In genomic region chr17:43832976-43833829, GRCh38 we compare ENCODE assay signal across 7 cellular contexts. TPM values are rescaled to one million over a fixed set of nuclear protein-coding genes. Genes with fewer than 3 reads are reported as not detected.
A peak's percentile ranks its signal among the peaks of the same experiment; 100 is the strongest.
DNase-seq lines count a peak whose midpoint lies in the region; ATAC-seq and TF ChIP-seq lines count a peak whose summit lies in the region.

A gene with protein sequence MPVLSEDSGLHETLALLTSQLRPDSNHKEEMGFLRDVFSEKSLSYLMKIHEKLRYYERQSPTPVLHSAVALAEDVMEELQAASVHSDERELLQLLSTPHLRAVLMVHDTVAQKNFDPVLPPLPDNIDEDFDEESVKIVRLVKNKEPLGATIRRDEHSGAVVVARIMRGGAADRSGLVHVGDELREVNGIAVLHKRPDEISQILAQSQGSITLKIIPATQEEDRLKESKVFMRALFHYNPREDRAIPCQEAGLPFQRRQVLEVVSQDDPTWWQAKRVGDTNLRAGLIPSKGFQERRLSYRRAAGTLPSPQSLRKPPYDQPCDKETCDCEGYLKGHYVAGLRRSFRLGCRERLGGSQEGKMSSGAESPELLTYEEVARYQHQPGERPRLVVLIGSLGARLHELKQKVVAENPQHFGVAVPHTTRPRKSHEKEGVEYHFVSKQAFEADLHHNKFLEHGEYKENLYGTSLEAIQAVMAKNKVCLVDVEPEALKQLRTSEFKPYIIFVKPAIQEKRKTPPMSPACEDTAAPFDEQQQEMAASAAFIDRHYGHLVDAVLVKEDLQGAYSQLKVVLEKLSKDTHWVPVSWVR (minus strand): TSS chr17:43833146. CDS start chr17:43831906, 1,240 bp downstream.

- H3K27ac ChIP-seq in duodenal mucosa (ENCODE audit: low read depth, low read length) (no peak within 1 kb of the TSS), left lung (peak within 1 kb of the TSS; percentile 44 to 76)

- DNase-seq in GM13976 (ENCODE audit: low spot score) (peak; percentile 72), NCI-H2171 (lab: John Stamatoyannopoulos, UW) (peak; percentile 72), left lung (peak; percentile 67 to 91)
- DNase-seq in activated CD4-positive, alpha-beta T cell treated with anti-CD3 and anti-CD28 coated beads, Interleukin-2, amount 10 ng/mL, durations not matched to agents 7 days and 5 days = peak; percentile 40
- DNase-seq in stimulated activated CD4-positive, alpha-beta T cell treated with anti-CD3 and anti-CD28 coated beads, Interleukin-2, amount 100 ng/mL, for 24 hours = peak; percentile 39 to 61

- peak; percentile 93 for ATAC-seq in left lung
- ATAC-seq in HG03469 (IDR thresholded peaks at IDR 0.05; ENCODE audit: unreplicated experiment) = no peak

- H3K9me3 Mint-ChIP-seq in activated CD4-positive, alpha-beta T cell treated with anti-CD3 and anti-CD28 coated beads, Interleukin-2, amount 10 ng/mL, durations not matched to agents 7 days and 5 days = no peaks in the 10 kb centered on the region

- POLR2A ChIA-PET in activated CD4-positive, alpha-beta T cell treated with anti-CD3 and anti-CD28 coated beads, Interleukin-2, amount 10 ng/mL, durations not matched to agents 7 days and 5 days (lab: Charles Lee) = no interaction called here

- H3K36me3 ChIP-seq in duodenal mucosa (ENCODE audit: control insufficient read depth in 1 of 2, insufficient read depth in 2 of 2, low read length in 2 of 2) = no peaks in the 10 kb centered on the region
- H3K36me3 ChIP-seq in left lung = peaks cover 0 to 18% of the 10 kb centered on the region in 2 donors

- peaks cover 48% of the 10 kb centered on the region for H3K27me3 Mint-ChIP-seq in activated CD4-positive, alpha-beta T cell treated with anti-CD3 and anti-CD28 coated beads, Interleukin-2, amount 10 ng/mL, durations not matched to agents 7 days and 5 days

- CTCF ChIA-PET in activated CD4-positive, alpha-beta T cell treated with anti-CD3 and anti-CD28 coated beads, Interleukin-2, amount 10 ng/mL, durations not matched to agents 7 days and 5 days (lab: Charles Lee) = interaction anchor here (0.8 to 1.1 kb wide), 2 partner anchors 9 to 13 kb away, joined by 3 read pairs; no protein-coding TSS in a partner anchor

- TF ChIP-seq CTCF in GM13976 (IDR thresholded peaks at IDR 0.05; ENCODE audit: borderline replicate concordance, control extremely low read depth, extremely low read depth, insufficient read depth, missing control alignments) (no peak), left lung (IDR thresholded peaks at IDR 0.05) (no peak)

- H3K4me3 ChIP-seq in duodenal mucosa (ENCODE audit: low read depth in 1 of 2, low read length in 2 of 2) = peak within 1 kb of the TSS; percentile 61 to 76
- peak within 1 kb of the TSS; percentile 64 to 66 for H3K4me3 ChIP-seq in left lung

- peaks cover 13% of the 10 kb centered on the region for H3K4me1 Mint-ChIP-seq in activated CD4-positive, alpha-beta T cell treated with anti-CD3 and anti-CD28 coated beads, Interleukin-2, amount 10 ng/mL, durations not matched to agents 7 days and 5 days

- intact Hi-C loops in left lung (cut with DNase I) = loop anchor here in 1 of 2 donors (10.0 kb wide), 1 partner anchor 48 kb away; the partner anchor contains the start of gene CFAP97D1

- peaks cover 0 to 4% of the 10 kb centered on the region in 2 donors for H3K27me3 ChIP-seq in duodenal mucosa (ENCODE audit: control insufficient read depth in 1 of 2, insufficient read depth in 2 of 2, low read length in 2 of 2)
- peaks cover 0 to 37% of the 10 kb centered on the region in 2 donors for H3K27me3 ChIP-seq in left lung

- no peaks in the 10 kb centered on the region for H3K9me3 ChIP-seq in duodenal mucosa (ENCODE audit: control insufficient read depth in 1 of 2, low read length in 2 of 2)
- H3K9me3 ChIP-seq in left lung = no peaks in the 10 kb centered on the region

- H3K4me3 Mint-ChIP-seq in activated CD4-positive, alpha-beta T cell treated with anti-CD3 and anti-CD28 coated beads, Interleukin-2, amount 10 ng/mL, durations not matched to agents 7 days and 5 days = peak within 1 kb of the TSS; percentile 63

- H3K4me1 ChIP-seq in duodenal mucosa (ENCODE audit: control insufficient read depth in 1 of 2, insufficient read depth in 2 of 2, low read length in 2 of 2) = peaks cover 5 to 8% of the 10 kb centered on the region in 2 donors
- H3K4me1 ChIP-seq in left lung = peaks cover 12 to 28% of the 10 kb centered on the region in 2 donors

- in situ Hi-C loops in GM13976 (cut with MboI; ENCODE audit: low sequenced_read_pairs, unreplicated experiment) = no loop called here

- H3K9ac ChIP-seq in duodenal mucosa (ENCODE audit: low read depth in 1 of 2, low read length in 2 of 2) = peak within 1 kb of the TSS; percentile 44 to 47

- no peak within 1 kb of the TSS for H3K27ac Mint-ChIP-seq in activated CD4-positive, alpha-beta T cell treated with anti-CD3 and anti-CD28 coated beads, Interleukin-2, amount 10 ng/mL, durations not matched to agents 7 days and 5 days

- H3K36me3 Mint-ChIP-seq in activated CD4-positive, alpha-beta T cell treated with anti-CD3 and anti-CD28 coated beads, Interleukin-2, amount 10 ng/mL, durations not matched to agents 7 days and 5 days (ENCODE audit: low read depth) = no peaks in the 10 kb centered on the region

RNA-seq across cellular contexts. Expression of the gene that starts here (rescaled TPM):
- not detected for total RNA-seq in activated CD4-positive, alpha-beta T cell treated with anti-CD3 and anti-CD28 coated beads, Interleukin-2, amount 10 ng/mL, durations not matched to agents 7 days and 5 days
- total RNA-seq in left lung = 10 to 100 TPM; 14.4 to 17.9 TPM

Comparison
In these comparisons a context has a peak if more than half of its experiments do, and no peak if none do; other contexts are left out.
1. RNA of the gene that starts here (total RNA-seq): 14.4 to 17.9 TPM in left lung; not detected in activated CD4-positive, alpha-beta T cell treated with anti-CD3 and anti-CD28 coated beads, Interleukin-2, amount 10 ng/mL, durations not matched to agents 7 days and 5 days; every median in the first group is over 10 times any median in the second.
2. Peak in DNase-seq in activated CD4-positive, alpha-beta T cell treated with anti-CD3 and anti-CD28 coated beads, Interleukin-2, amount 10 ng/mL, durations not matched to agents 7 days and 5 days; RNA of the gene not detected or under 1 TPM.
3. Peak in every context shown above with its lines, with median percentiles within 50 percentile points of each other: DNase-seq.